Comparison of ENCODE assay signal across 23 cellular contexts in the genomic region with DNA sequence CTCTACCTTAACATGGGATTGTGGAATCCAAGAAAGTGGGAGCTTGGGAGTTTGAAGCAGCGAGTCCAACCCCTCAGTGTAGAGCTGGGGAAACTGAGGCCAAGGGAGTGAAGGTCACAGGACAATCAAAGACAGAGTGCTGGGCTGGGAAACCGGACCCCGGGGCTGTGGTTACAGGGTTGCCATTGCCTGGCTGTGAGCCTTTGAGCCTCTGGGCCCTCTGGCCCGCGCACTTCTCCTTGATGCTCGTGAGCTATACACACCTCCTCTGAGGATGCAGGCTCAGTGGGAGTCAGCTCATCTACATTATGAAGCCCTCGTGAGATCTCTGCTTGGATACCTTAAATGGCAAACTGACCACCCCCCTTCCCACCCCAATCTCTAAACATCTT. TPM values are rescaled to one million over a fixed set of nuclear protein-coding genes. Genes with fewer than 3 reads are reported as not detected.
DNase-seq lines count a peak whose midpoint lies in the region; ATAC-seq, FAIRE-seq and TF ChIP-seq lines count a peak whose summit lies in the region.
"Had no signal": no experiment of that assay in that cellular context is flagged by ENCODE, and none has a peak within 500 bp of the region (broad histone marks: within the 10 kb centered on the region; RNA-seq: fewer than 3 reads in every experiment).

No MANE protein-coding gene starts in this region.

- H3K4me2 ChIP-seq in GM23248 (ENCODE audit: unreplicated experiment) (peak overlapping the region; percentile 36), keratinocyte (ENCODE audit: control insufficient read depth, extremely low read depth, insufficient read depth, low read depth, low read length) (peak overlapping the region; percentile 96)
- H3K4me2 ChIP-seq: smooth muscle cell had no signal

- no peaks in the 10 kb centered on the region for H3K9me1 ChIP-seq in keratinocyte (ENCODE audit: control insufficient read depth, extremely low read depth, insufficient read depth, low read length)

- in situ Hi-C loops in GM23248 (cut with MboI): no loop called here

- H3K9me2 ChIP-seq in GM23248 (ENCODE audit: insufficient read depth): no peaks in the 10 kb centered on the region

- 96 to 98% methylated on average over 7 of the region's 7 CpGs for WGBS in GM23248 (ENCODE audit: low coverage in 1 of 2, low lambda C conversion rate in 2 of 2, missing lambda C conversion rate in 2 of 2), 2 experiments
- 75 to 89% (median 84%) methylated on average over 7 of the region's 7 CpGs for WGBS in stomach, 5 donors

- no peak for TF ChIP-seq EP300 in stomach (IDR thresholded peaks at IDR 0.05)

- H3K4me1 ChIP-seq in GM23248 (ENCODE audit: insufficient read depth) (peaks cover 39% of the 10 kb centered on the region), SJSA1 (replicated peaks) (peaks cover 74% of the 10 kb centered on the region), keratinocyte (ENCODE audit: control insufficient read depth, extremely low read depth, insufficient read depth, low read length) (peaks cover 68% of the 10 kb centered on the region), stomach (peaks cover 67 to 86% (median 74%) of the 10 kb centered on the region in 4 donors)

- no peak overlapping the region for H3K27ac ChIP-seq in GM23248
- H3K27ac ChIP-seq in SJSA1: peak overlapping the region; percentile 86; the same call in 1 of the 2 replicates
- peak overlapping the region; percentile 70 for H3K27ac ChIP-seq in keratinocyte (ENCODE audit: control insufficient read depth, insufficient read depth, low read length)
- peak overlapping the region in 4 of 5 donors; percentile 86 to 89 (median 88) for H3K27ac ChIP-seq in stomach
- H3K27ac ChIP-seq in coronary artery: no peak overlapping the region
- H3K27ac ChIP-seq: lower lobe of right lung had no signal

- DNase-seq in GM23248 (no peak), SJSA1 (ENCODE audit: low read depth in 1 of 2, low spot score in 2 of 2) (no peak), keratinocyte (ENCODE audit: low read depth, low spot score) (no peak), stomach (no peak), coronary artery (ENCODE audit: low spot score) (no peak), D721Med (ENCODE audit: insufficient read length, low spot score) (no peak)
- DNase-seq: activated CD4-positive, alpha-beta T cell treated with anti-CD3 and anti-CD28 coated beads for 1 hour; activated gamma-delta T cell; activated T-cell treated with anti-CD3 and anti-CD28 coated beads, Interleukin-2, amount 50 U/mL, for 1 hour; DMS79; esophagus squamous epithelium; GF-D8; lower lobe of right lung; NCI-H2107; NCI-H446 treated with DMSO at 0.1 percent for 48 hours; SIG-M5; stimulated activated naive B cell treated with anti-CD40 and anti-IgM and Interleukin-4, amounts not matched to agents 10 μg/mL and 1 μg/mL and 100 μg/mL, for 72 hours; T-helper 1 cell had no signal

- H2AFZ ChIP-seq in GM23248 (no peak overlapping the region), keratinocyte (ENCODE audit: control insufficient read depth, low read length) (no peak overlapping the region)

- FAIRE-seq in keratinocyte (lab: Jason Lieb, UNC) (no peak), D721Med (lab: Jason Lieb, UNC) (no peak)
- FAIRE-seq: frontal cortex, GM18507, TTC549 had no signal

- dilution Hi-C loops in keratinocyte (cut with MboI; ENCODE audit: extremely low pct_ligation_motif_present, low sequenced_read_pairs): no loop called here

- H3K4me3 ChIP-seq in GM23248 (no peak overlapping the region; the same call in 1 of the 2 replicates), SJSA1 (no peak overlapping the region), keratinocyte (ENCODE audit: control insufficient read depth in 2 of 3, extremely low read depth in 1 of 3, insufficient read depth in 2 of 3, low read depth in 1 of 3, low read length in 3 of 3) (peak overlapping the region in 2 of 3 experiments; percentile 11 to 90), stomach (peak overlapping the region in 2 of 4 donors; percentile 51 to 62), coronary artery (no peak overlapping the region)
- H3K4me3 ChIP-seq: lower lobe of right lung, smooth muscle cell had no signal

- intact Hi-C loops in stomach (cut with DNase I; ENCODE audit: low total_unique reads): no loop called here

- H4K20me1 ChIP-seq in GM23248 (ENCODE audit: insufficient read depth) (no peaks in the 10 kb centered on the region), keratinocyte (ENCODE audit: control insufficient read depth, extremely low read depth, insufficient read depth, low read length) (no peaks in the 10 kb centered on the region)

- peaks cover 29% of the 10 kb centered on the region for H3F3A ChIP-seq in GM23248 (ENCODE audit: insufficient read depth)

- no peak for ATAC-seq in HG02840 (IDR thresholded peaks at IDR 0.05; ENCODE audit: low FRiP score, unreplicated experiment)
- ATAC-seq: lower lobe of right lung; stimulated activated naive B cell treated with anti-CD40 and anti-IgM and Interleukin-4, amounts not matched to agents 10 μg/mL and 1 μg/mL and 100 μg/mL, for 72 hours had no signal

- H3K79me2 ChIP-seq in GM23248 (ENCODE audit: insufficient read depth): peaks cover 28% of the 10 kb centered on the region
- H3K79me2 ChIP-seq in keratinocyte (ENCODE audit: control insufficient read depth, insufficient read depth, low read length): peaks cover 38% of the 10 kb centered on the region

- TF ChIP-seq CTCF in keratinocyte (optimal IDR thresholded peaks at IDR 0.05 in 1 of 3, IDR thresholded peaks at IDR 0.05 in 1 of 3, conservative IDR thresholded peaks at IDR 0.05 in 1 of 3; ENCODE audit: extremely low read depth in 1 of 3, insufficient read depth in 2 of 3, low read length in 3 of 3) (no peak), stomach (IDR thresholded peaks at IDR 0.05) (no peak), coronary artery (IDR thresholded peaks at IDR 0.05) (no peak), D721Med (IDR thresholded peaks at IDR 0.05; ENCODE audit: insufficient read depth, missing control alignments) (no peak)

- H3K36me3 ChIP-seq in GM23248 (ENCODE audit: low read depth): no peaks in the 10 kb centered on the region
- H3K36me3 ChIP-seq in SJSA1: no peaks in the 10 kb centered on the region
- peaks cover 0 to 8% of the 10 kb centered on the region in 2 experiments for H3K36me3 ChIP-seq in keratinocyte (ENCODE audit: control insufficient read depth in 2 of 2, extremely low read depth in 1 of 2, insufficient read depth in 2 of 2, low read length in 2 of 2)
- H3K36me3 ChIP-seq in stomach: no peaks in the 10 kb centered on the region
- H3K36me3 ChIP-seq: esophagus squamous epithelium, lower lobe of right lung had no signal

- no peak for TF ChIP-seq POLR2A in stomach (IDR thresholded peaks at IDR 0.05)

- H3K9me3 ChIP-seq in GM23248 (ENCODE audit: low read depth): no peaks in the 10 kb centered on the region
- no peaks in the 10 kb centered on the region for H3K9me3 ChIP-seq in SJSA1 (replicated peaks)
- no peaks in the 10 kb centered on the region for H3K9me3 ChIP-seq in keratinocyte (ENCODE audit: control insufficient read depth, low read depth, low read length)
- H3K9me3 ChIP-seq in stomach: no peaks in the 10 kb centered on the region
- H3K9me3 ChIP-seq: esophagus squamous epithelium, lower lobe of right lung had no signal

- H3K9ac ChIP-seq in GM23248: no peak overlapping the region
- H3K9ac ChIP-seq in keratinocyte (ENCODE audit: control insufficient read depth, extremely low read depth, insufficient read depth, low read length): peak overlapping the region; percentile 13

- H3K27me3 ChIP-seq in GM23248 (replicated peaks; ENCODE audit: insufficient read depth) (no peaks in the 10 kb centered on the region), SJSA1 (replicated peaks) (no peaks in the 10 kb centered on the region), keratinocyte (ENCODE audit: control insufficient read depth, extremely low read depth, insufficient read depth, low read length) (no peaks in the 10 kb centered on the region), stomach (peaks cover 0 to 35% (median 12%) of the 10 kb centered on the region in 3 donors)

RNA-seq across cellular contexts. Expression of gene ABCC3, which starts 2.1 kb away (rescaled TPM):
- 28.3 and 32.0 TPM in 2 replicates for total RNA-seq in GM23248 (2014; rRNA removed; shearing (Covaris generic))
- 35.0 and 38.5 TPM in 2 replicates for polyA plus RNA-seq in GM23248 (2016; fragmentation: Nextera tagmentation; extraction: Ambion mirVana)
- total RNA-seq in SJSA1 (2014; rRNA removed; shearing (Covaris generic)): 7.6 and 9.6 TPM in 2 replicates
- polyA plus RNA-seq in keratinocyte: 39.6 to 61.6 TPM (median 41.7 TPM) in 3 replicates
- 16.7 TPM for polyA plus RNA-seq in keratinocyte (2011; ENCODE audit: low read depth)
- 18.2 and 18.5 TPM in 2 replicates for polyA plus RNA-seq in keratinocyte (2011; cell fraction: cytosol; rRNA removed)
- polyA plus RNA-seq in keratinocyte (2011; cell fraction: nucleus; rRNA removed): 184 and 229 TPM in 2 replicates
- polyA plus RNA-seq in keratinocyte (2012; ENCODE audit: low replicate concordance): 28.9 and 55.8 TPM in 2 replicates
- 52.7 to 126 TPM (median 73.7 TPM) in 3 replicates for polyA minus RNA-seq in keratinocyte
- 38.4 TPM for polyA minus RNA-seq in keratinocyte (2011; cell fraction: cytosol; rRNA and poly(A)+ RNA removed)
- 116 and 134 TPM in 2 replicates for polyA minus RNA-seq in keratinocyte (2011; cell fraction: nucleus; rRNA and poly(A)+ RNA removed)
- 1,000 to 10,000 TPM in 1 of 5 donors, 100 to 1,000 TPM in 4; 139 to 1,043 (median 270) TPM for total RNA-seq in stomach
- 10 to 100 TPM; 13.6 to 46.4 (median 23.9) TPM for polyA plus RNA-seq in stomach
- total RNA-seq: frontal cortex had no signal

Comparison
In these comparisons a context has a peak if more than half of its experiments do, and no peak if none do; other contexts are left out.
1. H3K27ac ChIP-seq: peak in SJSA1 (single experiment), keratinocyte (single experiment) and stomach (4 of 5); none in GM23248 (single experiment) and coronary artery (0 of 2).
2. H3K4me3 ChIP-seq: peak in keratinocyte (2 of 3); none in GM23248 (single experiment), SJSA1 (single experiment) and coronary artery (single experiment).